ENCODE assay signal across 8 cellular contexts in genomic region chr6:26020983-26021349, GRCh38. TPM values are rescaled to one million over a fixed set of nuclear protein-coding genes. Genes with fewer than 3 reads are reported as not detected.
DNase-seq lines count a peak whose midpoint lies in the region; TF ChIP-seq lines count a peak whose summit lies in the region.

No MANE protein-coding gene starts in this region.

- DNase-seq in HEK293T (ENCODE audit: extremely low spot score) (no peak), NCI-H774 (lab: John Stamatoyannopoulos, UW) (peak; percentile 71), cardiac septum (ENCODE audit: low spot score) (peak; percentile 77), posterior cingulate gyrus (peak in 7 of 10 donors; percentile 15 to 85 (median 32)), NCI-H446 treated with DMSO at 0.1 percent for 48 hours (lab: John Stamatoyannopoulos, UW) (no peak), KG1 (lab: John Stamatoyannopoulos, UW) (no peak)

- no peaks in the 10 kb centered on the region for H3K27me3 Mint-ChIP-seq in activated naive CD4-positive, alpha-beta T cell treated with anti-CD3 and anti-CD28 coated beads, Interleukin-2, amount 50 U/mL, for 24 hours

- H3K4me1 Mint-ChIP-seq in activated naive CD4-positive, alpha-beta T cell treated with anti-CD3 and anti-CD28 coated beads, Interleukin-2, amount 50 U/mL, for 24 hours = peaks cover 56% of the 10 kb centered on the region

- H3K9me3 Mint-ChIP-seq in activated naive CD4-positive, alpha-beta T cell treated with anti-CD3 and anti-CD28 coated beads, Interleukin-2, amount 50 U/mL, for 24 hours = no peaks in the 10 kb centered on the region

- H3K27ac Mint-ChIP-seq in activated naive CD4-positive, alpha-beta T cell treated with anti-CD3 and anti-CD28 coated beads, Interleukin-2, amount 50 U/mL, for 24 hours = peak overlapping the region; percentile 89

- no peaks in the 10 kb centered on the region for H3K36me3 Mint-ChIP-seq in activated naive CD4-positive, alpha-beta T cell treated with anti-CD3 and anti-CD28 coated beads, Interleukin-2, amount 50 U/mL, for 24 hours

- POLR2A ChIA-PET in HEK293T (lab: Yijun Ruan, JAX) = interaction anchor here (0.6 to 16.4 kb wide), 29 partner anchors 10 to 1872 kb away, joined by 3 to 715 read pairs (median 5); a partner anchor contains a TSS

- TF ChIP-seq CTCF in GM12875 (IDR thresholded peaks at IDR 0.05; ENCODE audit: borderline replicate concordance, insufficient read depth, low read depth, low read length) = no peak

- peak overlapping the region; percentile 59 for H3K4me3 ChIP-seq in GM12875 (ENCODE audit: low read depth, low read length)

- H3K4me3 Mint-ChIP-seq in activated naive CD4-positive, alpha-beta T cell treated with anti-CD3 and anti-CD28 coated beads, Interleukin-2, amount 50 U/mL, for 24 hours = peak overlapping the region; percentile 93

- intact Hi-C loops in cardiac septum (cut with DNase I) (loop anchor here (10.0 kb wide), 1 partner anchor 1124 kb away; a partner anchor contains a TSS), posterior cingulate gyrus (cut with DNase I) (no loop called here)

- CTCF ChIA-PET in HEK293T (lab: Yijun Ruan, JAX) = interaction anchor here (0.6 kb wide), 1 partner anchor 17 kb away, joined by 3 read pairs; no protein-coding TSS in a partner anchor

TF ChIP-seq in HEK293T, 16 proteins besides CTCF, POLR2A, EP300 and RAD21:
- TF ChIP-seq BHLHE40 (IDR thresholded peaks at IDR 0.05; ENCODE audit: borderline replicate concordance) = no peak
- no peak for TF ChIP-seq HDGF (IDR thresholded peaks at IDR 0.05; ENCODE audit: borderline replicate concordance)
- TF ChIP-seq TARDBP (IDR thresholded peaks at IDR 0.05) = no peak
- TF ChIP-seq FOXK2 (IDR thresholded peaks at IDR 0.05) = no peak
- TF ChIP-seq, protein P1, sequence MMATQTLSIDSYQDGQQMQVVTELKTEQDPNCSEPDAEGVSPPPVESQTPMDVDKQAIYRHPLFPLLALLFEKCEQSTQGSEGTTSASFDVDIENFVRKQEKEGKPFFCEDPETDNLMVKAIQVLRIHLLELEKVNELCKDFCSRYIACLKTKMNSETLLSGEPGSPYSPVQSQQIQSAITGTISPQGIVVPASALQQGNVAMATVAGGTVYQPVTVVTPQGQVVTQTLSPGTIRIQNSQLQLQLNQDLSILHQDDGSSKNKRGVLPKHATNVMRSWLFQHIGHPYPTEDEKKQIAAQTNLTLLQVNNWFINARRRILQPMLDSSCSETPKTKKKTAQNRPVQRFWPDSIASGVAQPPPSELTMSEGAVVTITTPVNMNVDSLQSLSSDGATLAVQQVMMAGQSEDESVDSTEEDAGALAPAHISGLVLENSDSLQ (IDR thresholded peaks at IDR 0.05) = no peak
- TF ChIP-seq FOXA1 (IDR thresholded peaks at IDR 0.05) = no peak
- TF ChIP-seq NFRKB (IDR thresholded peaks at IDR 0.05) = peak; percentile 39; the same call in 1 of the 2 replicates
- TF ChIP-seq LEF1 (IDR thresholded peaks at IDR 0.05; ENCODE audit: borderline replicate concordance) = no peak
- no peak for TF ChIP-seq SP1 (IDR thresholded peaks at IDR 0.05)

RNA-seq across cellular contexts. Expression of gene TRIM38, which starts 58.4 kb away (rescaled TPM):
- total RNA-seq in cardiac septum = 2.5 TPM

Comparison
In these comparisons a context has a peak if more than half of its experiments do, and no peak if none do; other contexts are left out.
1. DNase-seq: peak in NCI-H774 (single experiment), cardiac septum (single experiment) and posterior cingulate gyrus (7 of 10); none in HEK293T (single experiment), NCI-H446 treated with DMSO at 0.1 percent for 48 hours (single experiment) and KG1 (single experiment).